ENCODE assay signal across 10 cellular contexts in the genomic region with DNA sequence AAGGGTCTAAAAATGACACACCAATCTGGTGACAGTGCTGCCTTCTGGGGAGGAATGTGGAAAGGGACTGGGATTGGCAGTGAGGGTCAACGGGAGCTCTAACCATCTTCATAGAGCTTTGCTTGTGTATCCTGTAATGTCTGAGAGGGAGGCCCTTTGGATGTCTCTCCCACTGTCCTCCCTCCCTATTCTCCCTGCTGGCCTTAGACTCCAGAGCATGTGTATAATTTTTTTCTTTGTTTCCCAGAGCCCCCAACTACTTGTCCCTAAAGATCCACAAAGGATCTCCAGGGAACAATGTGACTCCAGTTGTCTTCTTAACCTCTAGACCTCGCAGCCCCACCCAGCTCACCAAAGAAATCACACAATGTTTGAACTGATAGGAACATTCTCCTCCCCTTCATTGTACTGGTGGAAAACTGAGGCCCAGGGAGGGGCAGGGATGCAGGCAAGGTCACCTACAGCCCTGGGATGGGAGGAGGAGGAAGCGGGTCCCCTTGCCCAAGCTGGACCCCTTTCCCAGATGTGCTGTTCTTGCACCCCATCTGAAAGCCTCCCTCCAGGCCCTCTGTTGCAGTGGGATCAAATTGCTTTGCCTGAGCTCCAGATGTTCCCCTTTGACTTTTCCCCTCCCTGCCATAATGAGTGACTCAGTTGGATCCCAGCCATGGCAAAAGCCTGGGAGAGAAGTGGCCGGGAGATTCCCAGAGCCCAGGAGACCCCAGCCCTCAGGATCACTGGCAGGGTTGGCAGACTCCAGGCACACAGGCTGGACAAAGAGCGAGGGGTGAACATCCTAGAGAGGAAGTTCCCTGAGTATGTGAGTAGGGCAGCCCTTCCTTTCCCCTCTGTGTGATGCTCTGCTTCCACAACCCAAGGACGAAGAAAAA. TPM values are rescaled to one million over a fixed set of nuclear protein-coding genes. Genes with fewer than 3 reads are reported as not detected.
A peak's percentile ranks its signal among the peaks of the same experiment; 100 is the strongest.
DNase-seq lines count a peak whose midpoint lies in the region; ATAC-seq and TF ChIP-seq lines count a peak whose summit lies in the region.
"Had no signal": no experiment of that assay in that cellular context is flagged by ENCODE, and none has a peak within 500 bp of the region (broad histone marks: within the 10 kb centered on the region; RNA-seq: fewer than 3 reads in every experiment).

No MANE protein-coding gene starts in this region.

- H4K8ac ChIP-seq in mesenchymal stem cell (ENCODE audit: low read length) = peak overlapping the region; percentile 1

- H3K27ac ChIP-seq in colonic mucosa (peak overlapping the region; percentile 13), mesenchymal stem cell (ENCODE audit: low read length, poor library complexity, severe bottlenecking) (peak overlapping the region; percentile 60), thyroid gland (peak overlapping the region; percentile 18 to 70 (median 50))
- H3K27ac ChIP-seq: SK-N-MC had no signal

- DNase-seq in LHCN-M2 (ENCODE audit: low read depth) (peak; percentile 85), colonic mucosa (peak; percentile 34), mesenchymal stem cell (peak; percentile 88), thyroid gland (no peak), LoVo (ENCODE audit: low spot score) (no peak), glomerular visceral epithelial cell (ENCODE audit: extremely low spot score) (no peak), NCI-H2081 (lab: John Stamatoyannopoulos, UW) (no peak)
- DNase-seq: activated CD8-positive, alpha-beta memory T cell treated with anti-CD3 and anti-CD28 coated beads, Interleukin-2, amount 50 U/mL, for 4 hours had no signal

- peak overlapping the region; percentile 8 to 28 for H3K18ac ChIP-seq in mesenchymal stem cell (ENCODE audit: low read depth in 1 of 2, low read length in 2 of 2)

- 67% methylated on average over 6 of the region's 6 CpGs for WGBS in mesenchymal stem cell
- WGBS in thyroid gland, 2 donors = 72 to 76% methylated on average over 5 to 6 of the region's 6 CpGs

- no peak overlapping the region for H2AK5ac ChIP-seq in mesenchymal stem cell (ENCODE audit: low read length, severe bottlenecking)

- no peak overlapping the region for H3K4me3 ChIP-seq in colonic mucosa
- peak overlapping the region in 1 of 2 experiments; percentile 26 for H3K4me3 ChIP-seq in mesenchymal stem cell (ENCODE audit: insufficient read depth in 1 of 2, low read depth in 1 of 2, low read length in 2 of 2)
- H3K4me3 ChIP-seq in thyroid gland (replicated peaks in 1 of 3) = no peak overlapping the region
- H3K4me3 ChIP-seq: SK-N-MC had no signal

- no peaks in the 10 kb centered on the region for H3K9me3 ChIP-seq in colonic mucosa
- no peaks in the 10 kb centered on the region for H3K9me3 ChIP-seq in mesenchymal stem cell (ENCODE audit: control insufficient read depth, low read length)
- no peaks in the 10 kb centered on the region for H3K9me3 ChIP-seq in thyroid gland

- H2BK15ac ChIP-seq in mesenchymal stem cell (ENCODE audit: low read depth, poor library complexity, severe bottlenecking) = no peak overlapping the region

- H2BK120ac ChIP-seq in mesenchymal stem cell (ENCODE audit: low read depth, low read length) = no peak overlapping the region

- H2BK5ac ChIP-seq in mesenchymal stem cell (ENCODE audit: low read depth, low read length, poor library complexity, severe bottlenecking) = no peak overlapping the region

- no peak overlapping the region for H3K14ac ChIP-seq in mesenchymal stem cell (ENCODE audit: low read length in 2 of 2)

- peak overlapping the region in 1 of 2 experiments; percentile 6 for H2BK12ac ChIP-seq in mesenchymal stem cell (ENCODE audit: low read length in 2 of 2)

- intact Hi-C loops in colonic mucosa (cut with DNase I) = no loop called here
- intact Hi-C loops in thyroid gland (cut with DNase I) = no loop called here

- no peak for TF ChIP-seq POLR2A in thyroid gland (IDR thresholded peaks at IDR 0.05)

- peak overlapping the region; percentile 58 for H4K91ac ChIP-seq in mesenchymal stem cell (ENCODE audit: low read length)

- no peaks in the 10 kb centered on the region for H3K27me3 ChIP-seq in colonic mucosa
- H3K27me3 ChIP-seq in mesenchymal stem cell (ENCODE audit: control insufficient read depth in 1 of 2, insufficient read depth in 1 of 2, low read length in 2 of 2) = no peaks in the 10 kb centered on the region
- no peaks in the 10 kb centered on the region for H3K27me3 ChIP-seq in thyroid gland

- H3K9ac ChIP-seq in colonic mucosa (ENCODE audit: low read depth in 2 of 2, low read length in 2 of 2) (no peak overlapping the region), mesenchymal stem cell (ENCODE audit: low read length) (peak overlapping the region; percentile 74)

- H3K4me1 ChIP-seq in colonic mucosa (peaks cover 9% of the 10 kb centered on the region), mesenchymal stem cell (ENCODE audit: control insufficient read depth, insufficient read depth, low read depth, low read length) (peaks cover 26% of the 10 kb centered on the region), thyroid gland (peaks cover 0 to 38% of the 10 kb centered on the region in 2 donors)

- no peak for TF ChIP-seq CTCF in colonic mucosa (IDR thresholded peaks at IDR 0.05)
- no peak for TF ChIP-seq CTCF in thyroid gland (IDR thresholded peaks at IDR 0.05)

- ATAC-seq in HG03196 (IDR thresholded peaks at IDR 0.05; ENCODE audit: unreplicated experiment) = no peak

- H3K4ac ChIP-seq in mesenchymal stem cell (ENCODE audit: low read depth in 1 of 2, low read length in 2 of 2) = no peak overlapping the region

- no peaks in the 10 kb centered on the region for H3K36me3 ChIP-seq in colonic mucosa
- peaks cover 69 to 91% of the 10 kb centered on the region in 2 experiments for H3K36me3 ChIP-seq in mesenchymal stem cell (ENCODE audit: control insufficient read depth in 1 of 2, insufficient read depth in 2 of 2, low read depth in 1 of 2, low read length in 2 of 2)
- H3K36me3 ChIP-seq in thyroid gland = peaks cover 70 to 76% of the 10 kb centered on the region in 2 donors

- no peak overlapping the region for H2AFZ ChIP-seq in mesenchymal stem cell (ENCODE audit: low read depth, low read length)

- H3K23ac ChIP-seq in mesenchymal stem cell (ENCODE audit: low read length in 2 of 2) = no peak overlapping the region

- peaks cover 6% of the 10 kb centered on the region for H3K79me1 ChIP-seq in mesenchymal stem cell (replicated peaks; ENCODE audit: low read length, poor library complexity, severe bottlenecking)

- no peak overlapping the region for H3K4me2 ChIP-seq in mesenchymal stem cell (ENCODE audit: low read length, poor library complexity, severe bottlenecking)

RNA-seq across cellular contexts. Expression of a gene that starts 21.8 kb away (rescaled TPM):
- total RNA-seq in LHCN-M2 (2014; rRNA removed) (797 and 1,163 TPM in 2 replicates), colonic mucosa (100 to 1,000 TPM; 107 to 258 TPM), thyroid gland (100 to 1,000 TPM; 302 to 327 (median 309) TPM)
- 2,613 TPM for polyA plus RNA-seq in LHCN-M2 (2012)
- polyA plus RNA-seq in mesenchymal stem cell (2013, experiment 1 of 2) = 5,201 TPM
- 4,942 TPM for polyA plus RNA-seq in mesenchymal stem cell (2013, experiment 2 of 2)

Comparison
In these comparisons a context has a peak if more than half of its experiments do, and no peak if none do; other contexts are left out.
1. DNase-seq: peak in LHCN-M2 (single experiment), colonic mucosa (single experiment) and mesenchymal stem cell (single experiment); none in thyroid gland (0 of 2), LoVo (single experiment), glomerular visceral epithelial cell (single experiment) and NCI-H2081 (0 of 2).
2. Peak in every context shown above with its lines, with median percentiles within 50 percentile points of each other: H3K27ac ChIP-seq.